ENCODE assay signal across 8 cellular contexts in the genomic region with DNA sequence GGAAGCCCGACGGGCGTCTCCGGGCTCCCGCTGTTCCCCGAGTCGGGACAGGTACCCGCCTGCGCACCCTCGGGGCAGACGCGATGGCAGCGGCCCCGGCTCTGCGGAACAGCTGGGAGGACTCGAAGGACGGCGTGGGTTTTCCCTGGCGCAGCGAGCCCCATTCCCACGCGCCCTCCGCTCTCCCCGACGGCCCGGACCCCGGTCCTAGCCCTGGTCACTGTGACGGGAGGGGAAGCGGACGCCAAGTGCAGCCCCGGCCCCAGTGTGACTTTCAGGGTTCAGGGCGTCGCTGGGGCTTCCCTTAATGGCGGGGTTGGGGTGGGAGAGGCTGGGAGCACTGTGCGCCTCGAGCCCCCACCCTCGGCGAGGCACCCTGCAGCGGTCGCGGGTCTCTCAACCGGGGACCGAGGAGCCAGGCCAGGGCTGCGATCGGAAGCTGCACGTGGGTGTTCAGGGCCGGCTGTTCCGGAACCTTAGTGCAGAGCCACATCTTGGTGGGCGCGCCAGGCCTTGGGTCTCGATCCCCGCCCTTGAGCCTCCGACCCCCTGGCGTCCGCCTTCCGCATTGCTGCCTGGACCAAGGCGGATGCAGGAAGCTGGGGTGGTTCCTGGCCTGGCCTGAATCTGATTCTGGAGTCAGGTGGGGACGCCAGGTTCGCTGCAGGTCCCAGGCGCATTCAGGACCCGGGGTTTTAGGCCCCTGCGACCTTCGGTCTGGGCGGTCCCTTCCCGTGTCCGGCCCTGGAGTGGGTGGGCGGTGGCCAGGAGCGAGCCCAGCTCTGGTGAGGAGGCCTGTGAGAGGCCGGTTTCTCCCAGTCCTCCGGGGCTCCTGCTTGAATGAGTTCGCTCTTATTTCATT. TPM values are rescaled to one million over a fixed set of nuclear protein-coding genes. Genes with fewer than 3 reads are reported as not detected.
DNase-seq lines count a peak whose midpoint lies in the region; ATAC-seq, FAIRE-seq and TF ChIP-seq lines count a peak whose summit lies in the region.

No MANE protein-coding gene starts in this region.

- no peak for ATAC-seq in HG03095 (IDR thresholded peaks at IDR 0.05; ENCODE audit: unreplicated experiment)

- H3K9me3 ChIP-seq in left ventricle myocardium inferior (replicated peaks): no peaks in the 10 kb centered on the region

- H3K4me1 ChIP-seq in left ventricle myocardium inferior: peaks cover 21% of the 10 kb centered on the region

- no peak for FAIRE-seq in RCC 7860 (lab: Jason Lieb, UNC)

- peak; percentile 19 for DNase-seq in activated T-helper 9 cell treated with anti-CD3 and anti-CD28 coated beads, Interleukin-2, amount 50 U/mL, for 16 hours (ENCODE audit: low read depth)
- DNase-seq in left ventricle myocardium inferior: peak; percentile 60
- DNase-seq in stimulated activated CD4-positive, alpha-beta T cell treated with anti-CD3 and anti-CD28 coated beads, Interleukin-1b, Interleukin-23, amount 100 ng/mL, for 48 hours: peak; percentile 27
- DNase-seq in RCC 7860 (ENCODE audit: low spot score): no peak
- no peak for DNase-seq in OCI-M1 (lab: John Stamatoyannopoulos, UW)
- DNase-seq in NOMO-1 treated with dmso at 0.1 percent for 144 hours (lab: John Stamatoyannopoulos, UW; ENCODE audit: unreplicated experiment): no peak

- peak; percentile 27 for TF ChIP-seq POLR2A in GM19193 (IDR thresholded peaks at IDR 0.05; ENCODE audit: extremely low read depth, insufficient read depth, insufficient read length)

- intact Hi-C loops in left ventricle myocardium inferior (cut with micrococcal nuclease): no loop called here

- no peaks in the 10 kb centered on the region for H3K36me3 ChIP-seq in left ventricle myocardium inferior

- peak; percentile 63 for TF ChIP-seq CTCF in left ventricle myocardium inferior (IDR thresholded peaks at IDR 0.05; ENCODE audit: borderline replicate concordance)

- H3K4me3 ChIP-seq in left ventricle myocardium inferior: peak overlapping the region; percentile 61

- peak overlapping the region; percentile 58 for H3K27ac ChIP-seq in left ventricle myocardium inferior (replicated peaks)

- H3K27me3 ChIP-seq in left ventricle myocardium inferior (ENCODE audit: low read depth): no peaks in the 10 kb centered on the region

RNA-seq across cellular contexts. Expression of gene LGALS7B, which starts 3.5 kb away (rescaled TPM):
- not detected for total RNA-seq in left ventricle myocardium inferior

RNA-seq across cellular contexts. Expression of gene LGALS7, which starts 19.2 kb away (rescaled TPM):
- not detected for total RNA-seq in left ventricle myocardium inferior

RNA-seq across cellular contexts. Expression of gene LGALS4, which starts 20.3 kb away (rescaled TPM):
- total RNA-seq in left ventricle myocardium inferior: 0.82 TPM

RNA-seq across cellular contexts. Expression of gene ECH1, which starts 39.1 kb away (rescaled TPM):
- total RNA-seq in left ventricle myocardium inferior: 947 TPM

RNA-seq across cellular contexts. Expression of gene CAPN12, which starts 48.2 kb away (rescaled TPM):
- 0.22 TPM for total RNA-seq in left ventricle myocardium inferior

Comparison
In these comparisons a context has a peak if more than half of its experiments do, and no peak if none do; other contexts are left out.
1. DNase-seq: peak in activated T-helper 9 cell treated with anti-CD3 and anti-CD28 coated beads, Interleukin-2, amount 50 U/mL, for 16 hours (single experiment), left ventricle myocardium inferior (single experiment) and stimulated activated CD4-positive, alpha-beta T cell treated with anti-CD3 and anti-CD28 coated beads, Interleukin-1b, Interleukin-23, amount 100 ng/mL, for 48 hours (single experiment); none in RCC 7860 (single experiment), OCI-M1 (single experiment) and NOMO-1 treated with dmso at 0.1 percent for 144 hours (single experiment).